Comparison of ENCODE assay signal across 28 cellular contexts in the genomic region with DNA sequence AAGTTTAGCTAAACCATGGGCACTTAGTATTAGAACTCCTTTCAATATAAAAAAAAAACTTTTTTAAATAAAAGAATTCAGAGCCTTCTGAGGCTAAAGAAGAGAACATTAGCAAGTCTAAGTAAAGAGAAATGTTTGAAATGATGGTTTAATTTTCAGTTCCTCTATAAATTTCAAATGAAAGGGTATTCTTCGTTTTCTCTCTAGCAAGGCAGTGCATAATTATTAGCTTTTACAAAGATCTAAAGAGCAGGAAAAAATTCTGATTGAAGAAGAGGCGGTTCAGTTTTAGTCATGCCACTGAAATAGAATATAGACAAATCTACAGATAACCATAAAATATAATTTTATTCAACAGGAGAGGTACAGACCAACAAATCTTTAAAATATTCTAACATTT.
"Had no signal": no experiment of that assay in that cellular context is flagged by ENCODE, and none has a peak within 500 bp of the region (broad histone marks: within the 10 kb centered on the region; RNA-seq: fewer than 3 reads in every experiment).

No MANE protein-coding gene starts in this region.

- H3K4me1 Mint-ChIP-seq: endodermal cell, mesothelial cell of epicardium, naive B cell had no signal

- DNase-seq: colonic mucosa; cortex of kidney; effector CD8-positive, alpha-beta T cell; effector memory CD8-positive, alpha-beta T cell; endodermal cell; erythroblast; esophagus squamous epithelium; foreskin fibroblast; foreskin melanocyte; gastrocnemius medialis; glutamatergic neuron; head of caudate nucleus; heart right ventricle; hippocampal formation; left cardiac atrium; left ventricle myocardium superior; lower lobe of right lung; mesenchymal stem cell; mucosa of descending colon; naive B cell had no signal

- H3K9me3 ChIP-seq: colonic mucosa, gastrocnemius medialis, mucosa of descending colon had no signal

- H3K4me3 ChIP-seq: colonic mucosa, esophagus squamous epithelium, gastrocnemius medialis, heart right ventricle, left lung, lower lobe of right lung, mucosa of descending colon had no signal

- H3K4me1 ChIP-seq: colonic mucosa, esophagus squamous epithelium, gastrocnemius medialis, heart right ventricle, left lung, lower lobe of right lung had no signal

- H3K4me3 Mint-ChIP-seq: dendritic cell treated with granulocyte-macrophage colony-stimulating factor and Interleukin-4, amounts not matched to agents 40 ng/mL and 50 ng/mL, for 4 days; effector memory CD8-positive, alpha-beta T cell; endodermal cell; mesothelial cell of epicardium; naive B cell had no signal

- H3K36me3 ChIP-seq: colonic mucosa had no signal

- FAIRE-seq: endometrium, islet of Langerhans, keratinocyte had no signal

- ATAC-seq: effector memory CD8-positive, alpha-beta T cell; esophagus mucosa; gastrocnemius medialis; heart right ventricle; left cardiac atrium; left lung; left ventricle myocardium superior; lower lobe of right lung; mucosa of descending colon had no signal

- H3K27me3 Mint-ChIP-seq: dendritic cell treated with granulocyte-macrophage colony-stimulating factor and Interleukin-4, amounts not matched to agents 40 ng/mL and 50 ng/mL, for 4 days; effector memory CD8-positive, alpha-beta T cell; naive B cell had no signal

- H3K27ac Mint-ChIP-seq: dendritic cell treated with granulocyte-macrophage colony-stimulating factor and Interleukin-4, amounts not matched to agents 40 ng/mL and 50 ng/mL, for 4 days; effector memory CD8-positive, alpha-beta T cell; endodermal cell; mesothelial cell of epicardium had no signal

- H3K27me3 ChIP-seq: colonic mucosa, esophagus squamous epithelium, gastrocnemius medialis, heart right ventricle, left lung had no signal

- H3K27ac ChIP-seq: colonic mucosa, epithelial cell of prostate, esophagus squamous epithelium, gastrocnemius medialis, heart right ventricle, left lung, lower lobe of right lung had no signal
